8 cellular contexts compared by ENCODE assay signal in genomic region chr11:68383976-68384501, GRCh38.
DNase-seq lines count a peak whose midpoint lies in the region; ATAC-seq and TF ChIP-seq lines count a peak whose summit lies in the region.

No MANE protein-coding gene starts in this region.

- H3K4me1 Mint-ChIP-seq in CD4-positive, CD25-positive, alpha-beta regulatory T cell = peaks cover 0 to 5% (median 1%) of the 10 kb centered on the region in 4 donors

- no peaks in the 10 kb centered on the region for H3K9me3 ChIP-seq in CD4-positive, CD25-positive, alpha-beta regulatory T cell (ENCODE audit: control insufficient read depth in 2 of 2, low read length in 2 of 2)

- no peaks in the 10 kb centered on the region for H3K4me1 ChIP-seq in CD4-positive, CD25-positive, alpha-beta regulatory T cell (ENCODE audit: control insufficient read depth, insufficient read depth, low read length, poor library complexity, severe bottlenecking)

- in situ Hi-C loops in T47D (cut with HindIII; ENCODE audit: low pct_unique_long_range_greater_than_20kb, low sequenced_read_pairs) = no loop called here

- no peaks in the 10 kb centered on the region for H3K36me3 ChIP-seq in CD4-positive, CD25-positive, alpha-beta regulatory T cell (ENCODE audit: control insufficient read depth, insufficient read depth, low read length)
- peaks cover 2% of the 10 kb centered on the region for H3K36me3 ChIP-seq in kidney epithelial cell (ENCODE audit: control insufficient read depth, insufficient read depth, low read length)

- no peak overlapping the region for H3K27ac ChIP-seq in CD4-positive, CD25-positive, alpha-beta regulatory T cell (ENCODE audit: insufficient read depth, low read length, poor library complexity, severe bottlenecking)

- no peak overlapping the region for H3K27ac Mint-ChIP-seq in CD4-positive, CD25-positive, alpha-beta regulatory T cell

- H3K27me3 Mint-ChIP-seq in CD4-positive, CD25-positive, alpha-beta regulatory T cell = peaks cover 8% of the 10 kb centered on the region

- no peaks in the 10 kb centered on the region for H3K27me3 ChIP-seq in CD4-positive, CD25-positive, alpha-beta regulatory T cell (ENCODE audit: control insufficient read depth, insufficient read depth, low read length)
- no peaks in the 10 kb centered on the region for H3K27me3 ChIP-seq in kidney epithelial cell (ENCODE audit: control insufficient read depth, insufficient read depth, low read length)

- H3K4me3 ChIP-seq in CD4-positive, CD25-positive, alpha-beta regulatory T cell (ENCODE audit: low read depth, low read length) = no peak overlapping the region
- no peak overlapping the region for H3K4me3 ChIP-seq in kidney epithelial cell (ENCODE audit: low read depth, low read length)

- ATAC-seq in CD4-positive, CD25-positive, alpha-beta regulatory T cell (ENCODE audit: low read depth in 2 of 2) = peak in 1 of 2 donors; percentile 18
- no peak for ATAC-seq in HG03439 (IDR thresholded peaks at IDR 0.05; ENCODE audit: unreplicated experiment)

- peak; percentile 95 for TF ChIP-seq CTCF in kidney epithelial cell (IDR thresholded peaks at IDR 0.05; ENCODE audit: insufficient read depth, low read length, poor library complexity, severe bottlenecking)

- no peak overlapping the region for H3K4me3 Mint-ChIP-seq in CD4-positive, CD25-positive, alpha-beta regulatory T cell

- DNase-seq in CD4-positive, CD25-positive, alpha-beta regulatory T cell = peak; percentile 29 to 53 (median 52)
- DNase-seq in HS-27A (ENCODE audit: low read depth) (peak; percentile 15), UCSD-AML1 (lab: John Stamatoyannopoulos, UW; ENCODE audit: unreplicated experiment) (peak; percentile 45), T47D (ENCODE audit: low read depth in 1 of 2, low spot score in 1 of 2) (peak; percentile 68 to 83), kidney epithelial cell (ENCODE audit: low read depth) (no peak), DMS153 treated with DMSO at 0.1 percent for 48 hours (lab: John Stamatoyannopoulos, UW; ENCODE audit: unreplicated experiment) (no peak)
- DNase-seq in stimulated activated CD4-positive, alpha-beta T cell treated with anti-CD3 and anti-CD28 coated beads, Interleukin-4, amount 100 ng/mL, for 48 hours (ENCODE audit: low read depth in 2 of 2) = peak; percentile 57 to 72

- no peaks in the 10 kb centered on the region for H3K9me3 Mint-ChIP-seq in CD4-positive, CD25-positive, alpha-beta regulatory T cell

- H3K36me3 Mint-ChIP-seq in CD4-positive, CD25-positive, alpha-beta regulatory T cell = no peaks in the 10 kb centered on the region

Comparison
In these comparisons a context has a peak if more than half of its experiments do, and no peak if none do; other contexts are left out.
1. DNase-seq: peak in CD4-positive, CD25-positive, alpha-beta regulatory T cell (3 of 3), HS-27A (single experiment), UCSD-AML1 (single experiment), T47D (2 of 2) and stimulated activated CD4-positive, alpha-beta T cell treated with anti-CD3 and anti-CD28 coated beads, Interleukin-4, amount 100 ng/mL, for 48 hours (2 of 2); none in kidney epithelial cell (single experiment) and DMS153 treated with DMSO at 0.1 percent for 48 hours (single experiment).